Comparison of ENCODE assay signal across 11 cellular contexts in genomic region chr4:103429283-103429682, GRCh38.
A peak's percentile ranks its signal among the peaks of the same experiment; 100 is the strongest.
DNase-seq lines count a peak whose midpoint lies in the region; ATAC-seq and TF ChIP-seq lines count a peak whose summit lies in the region.
"Had no signal": no experiment of that assay in that cellular context is flagged by ENCODE, and none has a peak within 500 bp of the region (broad histone marks: within the 10 kb centered on the region; RNA-seq: fewer than 3 reads in every experiment).

No MANE protein-coding gene starts in this region.

- no peak overlapping the region for H2AFZ ChIP-seq in neural progenitor cell (replicated peaks)

- no peak overlapping the region for H3K27ac Mint-ChIP-seq in activated naive CD4-positive, alpha-beta T cell treated with anti-CD3 and anti-CD28 coated beads for 36 hours
- H3K27ac Mint-ChIP-seq in neural progenitor cell: no peak overlapping the region
- H3K27ac Mint-ChIP-seq: brain had no signal

- H3K9me3 ChIP-seq in neural progenitor cell (ENCODE audit: low read depth): no peaks in the 10 kb centered on the region
- H3K9me3 ChIP-seq: BLaER1 had no signal

- H3K79me2 ChIP-seq in neural progenitor cell (ENCODE audit: low read depth): no peaks in the 10 kb centered on the region

- no peaks in the 10 kb centered on the region for H3K36me3 Mint-ChIP-seq in activated naive CD4-positive, alpha-beta T cell treated with anti-CD3 and anti-CD28 coated beads for 36 hours (ENCODE audit: low read depth)
- H3K36me3 Mint-ChIP-seq in neural progenitor cell: no peaks in the 10 kb centered on the region
- H3K36me3 Mint-ChIP-seq: brain had no signal

- DNase-seq in activated naive CD4-positive, alpha-beta T cell treated with anti-CD3 and anti-CD28 coated beads for 36 hours: peak; percentile 19
- no peak for DNase-seq in activated naive CD4-positive, alpha-beta T cell (lab: John Stamatoyannopoulos, UW)
- DNase-seq in HEK293T (ENCODE audit: extremely low spot score) (peak; percentile 33), M059J (ENCODE audit: low read depth) (peak; percentile 1), neural progenitor cell (ENCODE audit: low spot score) (peak; percentile 60), G401 (ENCODE audit: low spot score) (no peak), Right ventricle myocardium inferior (ENCODE audit: missing footprints) (no peak), COLO668 (lab: John Stamatoyannopoulos, UW; ENCODE audit: unreplicated experiment) (no peak)

- peak; percentile 53 for TF ChIP-seq CTCF in neural progenitor cell (IDR thresholded peaks at IDR 0.05)

- H3K4me1 ChIP-seq in neural progenitor cell: peaks cover 12% of the 10 kb centered on the region
- H3K4me1 ChIP-seq: BLaER1 had no signal

- no peaks in the 10 kb centered on the region for H3K27me3 ChIP-seq in neural progenitor cell
- H3K27me3 ChIP-seq: BLaER1 had no signal

- H3K9me3 Mint-ChIP-seq in activated naive CD4-positive, alpha-beta T cell treated with anti-CD3 and anti-CD28 coated beads for 36 hours: no peaks in the 10 kb centered on the region
- no peaks in the 10 kb centered on the region for H3K9me3 Mint-ChIP-seq in neural progenitor cell
- H3K9me3 Mint-ChIP-seq: brain had no signal

- POLR2A ChIA-PET in HEK293T (lab: Yijun Ruan, JAX): no interaction called here

- no peak overlapping the region for H3K4me3 Mint-ChIP-seq in activated naive CD4-positive, alpha-beta T cell treated with anti-CD3 and anti-CD28 coated beads for 36 hours
- H3K4me3 Mint-ChIP-seq in neural progenitor cell: no peak overlapping the region
- H3K4me3 Mint-ChIP-seq: brain had no signal

- H3K4me3 ChIP-seq in neural progenitor cell: no peak overlapping the region
- H3K4me3 ChIP-seq: BLaER1, lung had no signal

- H3F3A ChIP-seq in neural progenitor cell (ENCODE audit: low read depth): no peaks in the 10 kb centered on the region

- no peaks in the 10 kb centered on the region for H3K4me1 Mint-ChIP-seq in activated naive CD4-positive, alpha-beta T cell treated with anti-CD3 and anti-CD28 coated beads for 36 hours (ENCODE audit: low read depth)
- peaks cover 9% of the 10 kb centered on the region for H3K4me1 Mint-ChIP-seq in neural progenitor cell

- in situ Hi-C loops in G401 (cut with HindIII; ENCODE audit: low sequenced_read_pairs): no loop called here

- CTCF ChIA-PET in activated naive CD4-positive, alpha-beta T cell treated with anti-CD3 and anti-CD28 coated beads for 36 hours (lab: Charles Lee): no interaction called here
- CTCF ChIA-PET in HEK293T (lab: Yijun Ruan, JAX): no interaction called here

- no peak overlapping the region for H3K9ac ChIP-seq in neural progenitor cell
- H3K9ac ChIP-seq: BLaER1 had no signal

- no peaks in the 10 kb centered on the region for H3K27me3 Mint-ChIP-seq in activated naive CD4-positive, alpha-beta T cell treated with anti-CD3 and anti-CD28 coated beads for 36 hours (ENCODE audit: low read depth)
- no peaks in the 10 kb centered on the region for H3K27me3 Mint-ChIP-seq in neural progenitor cell (ENCODE audit: insufficient read depth, low read depth)

- H3K36me3 ChIP-seq in neural progenitor cell: no peaks in the 10 kb centered on the region
- H3K36me3 ChIP-seq: BLaER1 had no signal

- ATAC-seq in Right ventricle myocardium inferior: no peak

- H4K20me1 ChIP-seq in neural progenitor cell (ENCODE audit: low read depth): no peaks in the 10 kb centered on the region
- H4K20me1 ChIP-seq: BLaER1 had no signal

- intact Hi-C loops in activated naive CD4-positive, alpha-beta T cell treated with anti-CD3 and anti-CD28 coated beads for 36 hours (cut with micrococcal nuclease): no loop called here
- intact Hi-C loops in Right ventricle myocardium inferior (cut with DNase I): no loop called here

- no peak overlapping the region for H3K27ac ChIP-seq in neural progenitor cell
- H3K27ac ChIP-seq: BLaER1 had no signal

- no peak overlapping the region for H3K4me2 ChIP-seq in neural progenitor cell
- H3K4me2 ChIP-seq: BLaER1 had no signal

TF ChIP-seq in HEK293T, 16 proteins besides CTCF, POLR2A, EP300 and RAD21:
- TF ChIP-seq ELF4 (IDR thresholded peaks at IDR 0.05) (no peak), TARDBP (IDR thresholded peaks at IDR 0.05) (no peak), SP1 (IDR thresholded peaks at IDR 0.05) (no peak), CTBP1 (IDR thresholded peaks at IDR 0.05; ENCODE audit: borderline replicate concordance) (no peak), HDGF (IDR thresholded peaks at IDR 0.05; ENCODE audit: borderline replicate concordance) (no peak), NFRKB (IDR thresholded peaks at IDR 0.05) (no peak), SUZ12 (IDR thresholded peaks at IDR 0.05) (no peak), FOXM1 (IDR thresholded peaks at IDR 0.05; ENCODE audit: borderline replicate concordance) (no peak), BHLHE40 (IDR thresholded peaks at IDR 0.05; ENCODE audit: borderline replicate concordance) (no peak), L3MBTL2 (conservative IDR thresholded peaks at IDR 0.05) (no peak), FOXK2 (IDR thresholded peaks at IDR 0.05) (no peak), PKNOX1 (IDR thresholded peaks at IDR 0.05) (no peak)

Comparison
In these comparisons a context has a peak if more than half of its experiments do, and no peak if none do; other contexts are left out.
1. DNase-seq: peak in activated naive CD4-positive, alpha-beta T cell treated with anti-CD3 and anti-CD28 coated beads for 36 hours (single experiment), HEK293T (single experiment), M059J (single experiment) and neural progenitor cell (single experiment); none in activated naive CD4-positive, alpha-beta T cell (0 of 4), G401 (single experiment), Right ventricle myocardium inferior (single experiment) and COLO668 (single experiment).